Comparison of ENCODE assay signal across 1 cellular context in the genomic region with DNA sequence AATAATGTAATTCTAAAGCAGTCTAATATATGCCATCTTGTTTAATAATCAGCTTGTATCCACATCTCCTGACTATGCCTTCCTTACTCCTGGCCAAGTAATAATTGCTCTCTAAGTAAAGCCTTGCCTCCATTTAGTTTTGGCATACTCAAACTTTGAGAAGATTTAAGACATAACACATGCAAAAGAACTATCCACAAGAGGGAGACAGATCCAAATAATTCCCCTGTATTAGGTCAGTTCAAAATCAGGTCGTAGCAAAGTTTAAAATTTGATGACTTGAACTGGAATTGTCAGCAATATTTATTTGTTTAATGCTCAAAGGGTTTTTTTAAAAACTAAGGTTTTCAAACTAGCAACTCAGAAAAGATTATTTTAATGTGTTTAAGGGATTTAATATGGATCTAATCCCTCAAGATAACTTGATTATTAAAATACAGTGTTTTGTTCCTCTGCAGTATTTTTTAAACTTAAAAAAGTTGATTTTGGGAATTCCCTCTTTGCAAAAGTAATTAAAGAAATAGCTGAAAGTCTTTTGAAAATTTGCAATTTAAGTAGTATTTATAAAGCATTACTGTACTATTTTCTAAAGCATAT.
TF ChIP-seq lines count a peak whose summit lies in the region.

No MANE protein-coding gene starts in this region.

TF ChIP-seq in SK-N-SH treated with all-trans-retinoic acid at 6 μM for 48 hours, 23 proteins besides CTCF, POLR2A, EP300 and RAD21 (continued from another document):
- no peak for TF ChIP-seq ESRRG (CRISPR knock-in tag; IDR thresholded peaks at IDR 0.05)
- TF ChIP-seq, protein P1, sequence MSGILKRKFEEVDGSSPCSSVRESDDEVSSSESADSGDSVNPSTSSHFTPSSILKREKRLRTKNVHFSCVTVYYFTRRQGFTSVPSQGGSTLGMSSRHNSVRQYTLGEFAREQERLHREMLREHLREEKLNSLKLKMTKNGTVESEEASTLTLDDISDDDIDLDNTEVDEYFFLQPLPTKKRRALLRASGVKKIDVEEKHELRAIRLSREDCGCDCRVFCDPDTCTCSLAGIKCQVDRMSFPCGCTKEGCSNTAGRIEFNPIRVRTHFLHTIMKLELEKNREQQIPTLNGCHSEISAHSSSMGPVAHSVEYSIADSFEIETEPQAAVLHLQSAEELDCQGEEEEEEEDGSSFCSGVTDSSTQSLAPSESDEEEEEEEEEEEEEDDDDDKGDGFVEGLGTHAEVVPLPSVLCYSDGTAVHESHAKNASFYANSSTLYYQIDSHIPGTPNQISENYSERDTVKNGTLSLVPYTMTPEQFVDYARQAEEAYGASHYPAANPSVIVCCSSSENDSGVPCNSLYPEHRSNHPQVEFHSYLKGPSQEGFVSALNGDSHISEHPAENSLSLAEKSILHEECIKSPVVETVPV (CRISPR knock-in tag; IDR thresholded peaks at IDR 0.05), result no peak
- no peak for TF ChIP-seq ZNF70 (CRISPR knock-in tag; IDR thresholded peaks at IDR 0.05)
- TF ChIP-seq ARNTL (CRISPR knock-in tag; IDR thresholded peaks at IDR 0.05; ENCODE audit: borderline replicate concordance, low read depth), result no peak
- TF ChIP-seq RARB (CRISPR knock-in tag; IDR thresholded peaks at IDR 0.05), result no peak
- no peak for TF ChIP-seq SNAI2 (CRISPR knock-in tag; IDR thresholded peaks at IDR 0.05)
